9 cellular contexts compared by ENCODE assay signal in genomic region chr5:172901788-172902496, GRCh38. TPM values are rescaled to one million over a fixed set of nuclear protein-coding genes. Genes with fewer than 3 reads are reported as not detected.
DNase-seq lines count a peak whose midpoint lies in the region; ATAC-seq, FAIRE-seq and TF ChIP-seq lines count a peak whose summit lies in the region.
"Had no signal": no experiment of that assay in that cellular context is flagged by ENCODE, and none has a peak within 500 bp of the region (broad histone marks: within the 10 kb centered on the region; RNA-seq: fewer than 3 reads in every experiment).

No MANE protein-coding gene starts in this region.

- H3K27me3 Mint-ChIP-seq in activated T-helper 1 cell treated with anti-CD3 and anti-CD28 coated beads, Interleukin-12 subunit alpha, Interleukin-12 subunit beta, Interleukin-2, Interleukin-4 antibody, amounts not matched to agents 30 ng/mL and 10 ng/mL and 1 ng/mL, durations not matched to agents 14 hours and 24 hours and 36 hours (ENCODE audit: insufficient read depth) = no peaks in the 10 kb centered on the region

- DNase-seq in HK-2 (ENCODE audit: unreplicated experiment) = peak; percentile 77
- DNase-seq in body of pancreas = no peak
- no peak for DNase-seq in HepG2 (ENCODE audit: low spot score)
- DNase-seq in stomach = no peak
- no peak for DNase-seq in GM12892 (ENCODE audit: insufficient read length)
- DNase-seq in COLO668 (lab: John Stamatoyannopoulos, UW; ENCODE audit: unreplicated experiment) = no peak
- DNase-seq in activated T-helper 1 cell treated with anti-CD3 and anti-CD28 coated beads, Interleukin-12 subunit alpha, Interleukin-12 subunit beta, Interleukin-2, Interleukin-4 antibody, amounts not matched to agents 30 ng/mL and 10 ng/mL and 1 ng/mL, durations not matched to agents 14 hours and 24 hours and 36 hours (ENCODE audit: low spot score) = no peak

- TF ChIP-seq EP300 in HepG2 (IDR thresholded peaks at IDR 0.05; ENCODE audit: low read depth in 2 of 2, low read length in 2 of 2) (no peak), HepG2 (CRISPR knock-in tag; IDR thresholded peaks at IDR 0.05; ENCODE audit: borderline replicate concordance) (no peak), stomach (IDR thresholded peaks at IDR 0.05) (no peak)

- no peak for TF ChIP-seq RAD21 in HepG2 (CRISPR knock-in tag; IDR thresholded peaks at IDR 0.05)

- FAIRE-seq in HepG2 (lab: Jason Lieb, UNC) = no peak
- no peak for FAIRE-seq in GM12892 (lab: Jason Lieb, UNC)

- H3K27me3 ChIP-seq in body of pancreas (no peaks in the 10 kb centered on the region), HepG2 (ENCODE audit: control insufficient read depth in 1 of 2, insufficient read depth in 2 of 2, low read length in 2 of 2) (no peaks in the 10 kb centered on the region), stomach (no peaks in the 10 kb centered on the region)

- H3K27ac ChIP-seq in body of pancreas = peak overlapping the region; percentile 98 to 100 (median 99)
- peak overlapping the region; percentile 65 for H3K27ac ChIP-seq in HepG2 (ENCODE audit: extremely low read length, insufficient read depth, low read length)
- H3K27ac ChIP-seq in stomach = peak overlapping the region; percentile 52 to 98 (median 93)
- H3K27ac ChIP-seq: HL-60 had no signal

- H3K79me2 ChIP-seq in HepG2 (ENCODE audit: insufficient read depth, low read length) = no peaks in the 10 kb centered on the region

- 76 to 84% methylated on average over 8 to 9 of the region's 9 CpGs for WGBS in body of pancreas, 2 donors
- WGBS in HepG2 (ENCODE audit: low lambda C conversion rate) = 83% methylated on average over 8 of the region's 9 CpGs
- WGBS in stomach, 5 donors = 65 to 82% (median 75%) methylated on average over 9 of the region's 9 CpGs

- no peak overlapping the region for H3K4me3 Mint-ChIP-seq in activated T-helper 1 cell treated with anti-CD3 and anti-CD28 coated beads, Interleukin-12 subunit alpha, Interleukin-12 subunit beta, Interleukin-2, Interleukin-4 antibody, amounts not matched to agents 30 ng/mL and 10 ng/mL and 1 ng/mL, durations not matched to agents 14 hours and 24 hours and 36 hours

- intact Hi-C loops in body of pancreas (cut with DNase I) = no loop called here
- intact Hi-C loops in HepG2 (cut with micrococcal nuclease; ENCODE audit: unreplicated experiment) = loop anchor here (1.0 to 2.0 kb wide), 2 partner anchors 43 to 130 kb away; no protein-coding TSS in a partner anchor
- intact Hi-C loops in stomach (cut with DNase I; ENCODE audit: low total_unique reads) = no loop called here
- intact Hi-C loops in activated T-helper 1 cell treated with anti-CD3 and anti-CD28 coated beads, Interleukin-12 subunit alpha, Interleukin-12 subunit beta, Interleukin-2, Interleukin-4 antibody, amounts not matched to agents 30 ng/mL and 10 ng/mL and 1 ng/mL, durations not matched to agents 14 hours and 24 hours and 36 hours (cut with micrococcal nuclease) = no loop called here

- no peak for ATAC-seq in body of pancreas
- peak; percentile 46 for ATAC-seq in HepG2
- ATAC-seq in GM21360 (IDR thresholded peaks at IDR 0.05; ENCODE audit: unreplicated experiment) = no peak

- CTCF ChIA-PET in HepG2 (lab: Yijun Ruan, JAX; ENCODE audit: low intra/inter-chr PET ratio, low total read pairs) = interaction anchor here (0.7 to 2.8 kb wide), 6 partner anchors 43 to 189 kb away, joined by 3 to 27 read pairs (median 6); partner anchors contain the start of gene DUSP1

- H3K4me1 Mint-ChIP-seq in activated T-helper 1 cell treated with anti-CD3 and anti-CD28 coated beads, Interleukin-12 subunit alpha, Interleukin-12 subunit beta, Interleukin-2, Interleukin-4 antibody, amounts not matched to agents 30 ng/mL and 10 ng/mL and 1 ng/mL, durations not matched to agents 14 hours and 24 hours and 36 hours (ENCODE audit: low read depth) = peaks cover 11% of the 10 kb centered on the region

- TF ChIP-seq POLR2A in body of pancreas (IDR thresholded peaks at IDR 0.05) = peak in 1 of 3 donors; percentile 8
- TF ChIP-seq POLR2A in HepG2 (IDR thresholded peaks at IDR 0.05; ENCODE audit: insufficient read depth in 1 of 2, low read depth in 2 of 2, low read length in 2 of 2) = no peak
- no peak for TF ChIP-seq POLR2A in stomach (IDR thresholded peaks at IDR 0.05)
- TF ChIP-seq POLR2A in GM12892 (IDR thresholded peaks at IDR 0.05; ENCODE audit: low read depth, low read length) = no peak

- no peak for TF ChIP-seq CTCF in body of pancreas (IDR thresholded peaks at IDR 0.05)
- TF ChIP-seq CTCF in HepG2 (CRISPR knock-in tag; IDR thresholded peaks at IDR 0.05) = no peak
- TF ChIP-seq CTCF in stomach (IDR thresholded peaks at IDR 0.05) = no peak

- H3K27ac Mint-ChIP-seq in activated T-helper 1 cell treated with anti-CD3 and anti-CD28 coated beads, Interleukin-12 subunit alpha, Interleukin-12 subunit beta, Interleukin-2, Interleukin-4 antibody, amounts not matched to agents 30 ng/mL and 10 ng/mL and 1 ng/mL, durations not matched to agents 14 hours and 24 hours and 36 hours = no peak overlapping the region

- H3K4me2 ChIP-seq in HepG2 (ENCODE audit: low read depth, low read length) = peak overlapping the region; percentile 21; the same call in 1 of the 2 replicates

- in situ Hi-C loops in HepG2 (cut with HindIII; ENCODE audit: extremely low pct_ligation_motif_present, low pct_unique_long_range_greater_than_20kb) = loop anchor here (5.0 kb wide), 2 partner anchors 130 to 175 kb away; partner anchors contain the start of gene DUSP1

- H3K36me3 ChIP-seq in body of pancreas (replicated peaks in 1 of 2; ENCODE audit: insufficient read depth in 1 of 2, low read depth in 2 of 2) (no peaks in the 10 kb centered on the region), HepG2 (replicated peaks in 1 of 2; ENCODE audit: control insufficient read depth in 1 of 2, insufficient read depth in 2 of 2, low read length in 2 of 2) (peaks cover 26 to 29% of the 10 kb centered on the region in 2 experiments), stomach (peaks cover 7 to 29% (median 18%) of the 10 kb centered on the region in 4 donors)

- no peak overlapping the region for H2AFZ ChIP-seq in HepG2 (ENCODE audit: low read length)

- H3K9me3 Mint-ChIP-seq in activated T-helper 1 cell treated with anti-CD3 and anti-CD28 coated beads, Interleukin-12 subunit alpha, Interleukin-12 subunit beta, Interleukin-2, Interleukin-4 antibody, amounts not matched to agents 30 ng/mL and 10 ng/mL and 1 ng/mL, durations not matched to agents 14 hours and 24 hours and 36 hours = no peaks in the 10 kb centered on the region

- H4K20me1 ChIP-seq in HepG2 (ENCODE audit: insufficient read depth, low read length) = no peaks in the 10 kb centered on the region

- peaks cover 6% of the 10 kb centered on the region for H3K36me3 Mint-ChIP-seq in activated T-helper 1 cell treated with anti-CD3 and anti-CD28 coated beads, Interleukin-12 subunit alpha, Interleukin-12 subunit beta, Interleukin-2, Interleukin-4 antibody, amounts not matched to agents 30 ng/mL and 10 ng/mL and 1 ng/mL, durations not matched to agents 14 hours and 24 hours and 36 hours (ENCODE audit: low read depth)

- H3K9ac ChIP-seq in HepG2 (ENCODE audit: insufficient read depth, low read depth, low read length) = peak overlapping the region; percentile 33; the same call in 1 of the 2 replicates

- H3K9me3 ChIP-seq in body of pancreas (no peaks in the 10 kb centered on the region), HepG2 (ENCODE audit: low read length) (no peaks in the 10 kb centered on the region), stomach (no peaks in the 10 kb centered on the region)

- no peak overlapping the region for H3K4me3 ChIP-seq in body of pancreas
- no peak overlapping the region for H3K4me3 ChIP-seq in HepG2 (replicated peaks in 1 of 3; ENCODE audit: insufficient read depth in 1 of 3, low read depth in 2 of 3, low read length in 3 of 3)
- no peak overlapping the region for H3K4me3 ChIP-seq in stomach

- POLR2A ChIA-PET in HepG2 (lab: Yijun Ruan, JAX) = interaction anchor here (1.0 to 8.6 kb wide), 7 partner anchors 43 to 187 kb away, joined by 3 to 31 read pairs (median 6); partner anchors contain the start of gene DUSP1

- H3K4me1 ChIP-seq in body of pancreas = peaks cover 71% of the 10 kb centered on the region
- H3K4me1 ChIP-seq in HepG2 (ENCODE audit: insufficient read depth, low read length) = peaks cover 44% of the 10 kb centered on the region
- peaks cover 63 to 96% (median 83%) of the 10 kb centered on the region in 4 donors for H3K4me1 ChIP-seq in stomach

- BruUV-seq in HepG2 (replicated peaks; lab: Mats Ljungman, UMichigan) = no TSS peak

TF ChIP-seq in HepG2, 621 proteins besides CTCF, POLR2A, EP300 and RAD21 (continues in another document):
- no peak for TF ChIP-seq DNMT1 (CRISPR knock-in tag; IDR thresholded peaks at IDR 0.05)

RNA-seq across cellular contexts. Expression of gene RPL26L1, which starts 57.3 kb away (rescaled TPM):
- total RNA-seq in body of pancreas = 10 to 100 TPM in 1 of 2 donors, 1 to 10 TPM in 1; 7.3 to 11.4 TPM
- total RNA-seq in HepG2 (2016; rRNA removed; fragmentation: Illumina TruSeq; extraction: Trizol) = 83.6 and 107 TPM in 2 replicates
- total RNA-seq in HepG2 (2016; cell fraction: cytosol; rRNA removed; fragmentation: Illumina TruSeq; extraction: Trizol; ENCODE audit: low read depth) = 33.3 and 37.4 TPM in 2 replicates
- total RNA-seq in HepG2 (2016; cell fraction: insoluble cytoplasmic fraction; rRNA removed; fragmentation: Illumina TruSeq; extraction: Trizol) = 76.9 and 117 TPM in 2 replicates
- 30.1 and 30.8 TPM in 2 replicates for total RNA-seq in HepG2 (2016; cell fraction: membrane; rRNA removed; fragmentation: Illumina TruSeq; extraction: Trizol)
- 29.9 and 31.6 TPM in 2 replicates for total RNA-seq in HepG2 (2016; cell fraction: nucleus; rRNA removed; fragmentation: Illumina TruSeq; extraction: Trizol)
- 60.0 and 61.2 TPM in 2 replicates for polyA plus RNA-seq in HepG2 (2011; rRNA removed)
- polyA plus RNA-seq in HepG2 (2011; cell fraction: cytosol; rRNA removed) = 63.1 and 67.2 TPM in 2 replicates
- polyA plus RNA-seq in HepG2 (2011; cell fraction: nucleus; rRNA removed) = 19.5 and 21.3 TPM in 2 replicates
- 45.5 and 54.3 TPM in 2 replicates for polyA plus RNA-seq in HepG2 (2012)
- 32.2 and 38.5 TPM in 2 replicates for polyA plus RNA-seq in HepG2 (2016; cell fraction: cytosol; fragmentation: Illumina TruSeq; extraction: Trizol; ENCODE audit: low read depth)
- polyA plus RNA-seq in HepG2 (2016; cell fraction: insoluble cytoplasmic fraction; fragmentation: Illumina TruSeq; extraction: Trizol; ENCODE audit: low read depth) = 125 and 151 TPM in 2 replicates
- 30.7 and 36.9 TPM in 2 replicates for polyA plus RNA-seq in HepG2 (2016; cell fraction: membrane; fragmentation: Illumina TruSeq; extraction: Trizol; ENCODE audit: low read depth)
- polyA plus RNA-seq in HepG2 (2016; cell fraction: nucleus; fragmentation: Illumina TruSeq; extraction: Trizol; ENCODE audit: insufficient read depth, low read depth) = 58.3 and 63.6 TPM in 2 replicates
- polyA minus RNA-seq in HepG2 (2011; rRNA and poly(A)+ RNA removed; ENCODE audit: low replicate concordance) = 31.1 and 88.5 TPM in 2 replicates
- polyA minus RNA-seq in HepG2 (2011; cell fraction: cytosol; rRNA and poly(A)+ RNA removed) = 12.4 and 13.4 TPM in 2 replicates
- polyA minus RNA-seq in HepG2 (2011; cell fraction: nucleus; rRNA and poly(A)+ RNA removed) = 6.7 and 7.5 TPM in 2 replicates
- total RNA-seq in stomach = 10 to 100 TPM in 4 of 5 donors, 1 to 10 TPM in 1; 7.0 to 51.6 (median 21.9) TPM
- polyA plus RNA-seq in stomach = 10 to 100 TPM; 39.9 to 62.1 (median 60.8) TPM
- 86.9 TPM for polyA plus RNA-seq in GM12892 (2012; ENCODE audit: missing spikeins)
- total RNA-seq in activated T-helper 1 cell treated with anti-CD3 and anti-CD28 coated beads, Interleukin-12 subunit alpha, Interleukin-12 subunit beta, Interleukin-2, Interleukin-4 antibody, amounts not matched to agents 30 ng/mL and 10 ng/mL and 1 ng/mL, durations not matched to agents 14 hours and 24 hours and 36 hours = 69.0 and 70.9 TPM in 2 replicates
